ENCODE assay signal across 25 cellular contexts in the genomic region with DNA sequence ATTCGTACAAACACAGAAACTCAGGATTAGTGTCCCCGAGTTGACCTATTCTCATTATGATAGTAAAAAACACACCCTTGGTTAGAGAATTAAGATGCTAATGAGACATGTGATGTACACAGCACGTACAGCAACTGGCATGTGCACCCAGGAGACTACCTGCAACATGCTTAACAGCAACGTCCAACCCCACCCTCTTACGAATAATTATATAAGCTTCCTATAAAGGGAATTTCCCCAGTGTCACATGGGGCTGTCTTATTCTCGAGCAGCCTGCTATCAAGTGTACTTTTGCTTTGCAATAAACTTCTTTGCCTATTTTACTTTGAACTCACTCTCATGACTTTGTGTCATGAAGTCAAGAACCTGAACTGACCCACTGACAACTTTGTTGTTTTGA.
A peak's percentile ranks its signal among the peaks of the same experiment; 100 is the strongest.
DNase-seq lines count a peak whose midpoint lies in the region; ATAC-seq, FAIRE-seq and TF ChIP-seq lines count a peak whose summit lies in the region.
"Had no signal": no experiment of that assay in that cellular context is flagged by ENCODE, and none has a peak within 500 bp of the region (broad histone marks: within the 10 kb centered on the region; RNA-seq: fewer than 3 reads in every experiment).

No MANE protein-coding gene starts in this region.

- H3K36me3 ChIP-seq in mesendoderm (ENCODE audit: control insufficient read depth, insufficient read depth, low read length): no peaks in the 10 kb centered on the region
- no peaks in the 10 kb centered on the region for H3K36me3 ChIP-seq in uterus
- no peaks in the 10 kb centered on the region for H3K36me3 ChIP-seq in esophagus squamous epithelium
- H3K36me3 ChIP-seq: BE2C; BLaER1 treated with 17β-estradiol and CSF1 and Interleukin-3, amounts not matched to agents 10 nM and 100 nM had no signal

- no peak overlapping the region for H3K4ac ChIP-seq in mesendoderm (ENCODE audit: low read depth, low read length)

- intact Hi-C loops in uterus (cut with DNase I; ENCODE audit: low total_unique reads): no loop called here
- intact Hi-C loops in esophagus squamous epithelium (cut with DNase I): no loop called here

- no CpG with 5 or more reads among the region's 6 CpGs for WGBS in mesendoderm (ENCODE audit: extremely low coverage, insufficient coverage, low lambda C conversion rate)
- WGBS in esophagus squamous epithelium, 2 donors: 47 to 61% methylated on average over 6 of the region's 6 CpGs

- H3K4me3 ChIP-seq in mesendoderm (ENCODE audit: low read length) (no peak overlapping the region), uterus (no peak overlapping the region), esophagus squamous epithelium (no peak overlapping the region)
- H3K4me3 ChIP-seq: A549; BLaER1 treated with 17β-estradiol and CSF1 and Interleukin-3, amounts not matched to agents 10 nM and 100 nM; GM23248 had no signal

- no peak overlapping the region for H2AK5ac ChIP-seq in mesendoderm (ENCODE audit: low read length)

- no peak overlapping the region for H2BK15ac ChIP-seq in mesendoderm (replicated peaks; ENCODE audit: low read depth)

- TF ChIP-seq CTCF in foreskin keratinocyte (conservative IDR thresholded peaks at IDR 0.05) (no peak), uterus (IDR thresholded peaks at IDR 0.05) (no peak), esophagus squamous epithelium (IDR thresholded peaks at IDR 0.05) (no peak)

- H3K23ac ChIP-seq in mesendoderm (ENCODE audit: low read length): no peak overlapping the region

- no peaks in the 10 kb centered on the region for H3K79me2 ChIP-seq in mesendoderm (ENCODE audit: control insufficient read depth, insufficient read depth, low read length)

- peaks cover 8% of the 10 kb centered on the region for H3K4me1 ChIP-seq in foreskin keratinocyte
- no peaks in the 10 kb centered on the region for H3K4me1 ChIP-seq in mesendoderm (ENCODE audit: control insufficient read depth, low read depth, low read length)
- H3K4me1 ChIP-seq in uterus: no peaks in the 10 kb centered on the region
- H3K4me1 ChIP-seq in esophagus squamous epithelium: no peaks in the 10 kb centered on the region
- H3K4me1 ChIP-seq: A549, BE2C had no signal

- H2BK120ac ChIP-seq in mesendoderm (ENCODE audit: low read depth, low read length): no peak overlapping the region

- TF ChIP-seq POLR2A in H54 (IDR thresholded peaks at IDR 0.05; ENCODE audit: low read depth, low read length): no peak
- TF ChIP-seq POLR2A in uterus (IDR thresholded peaks at IDR 0.05): no peak
- no peak for TF ChIP-seq POLR2A in esophagus squamous epithelium (IDR thresholded peaks at IDR 0.05)

- H3K27ac ChIP-seq in foreskin keratinocyte (no peak overlapping the region), mesendoderm (ENCODE audit: low read depth, low read length) (no peak overlapping the region), uterus (no peak overlapping the region), esophagus squamous epithelium (no peak overlapping the region)
- H3K27ac ChIP-seq: A549, GM23248 had no signal

- H3K4me2 ChIP-seq in mesendoderm (ENCODE audit: low read length): no peak overlapping the region
- H3K4me2 ChIP-seq: A549 had no signal

- no peak overlapping the region for H3K18ac ChIP-seq in mesendoderm (ENCODE audit: low read length)

- H2BK5ac ChIP-seq in mesendoderm (ENCODE audit: low read length): no peak overlapping the region

- no peak overlapping the region for H4K5ac ChIP-seq in mesendoderm (ENCODE audit: low read length)

- H4K8ac ChIP-seq in mesendoderm (ENCODE audit: low read depth, low read length): peak overlapping the region; percentile 13

- no peak overlapping the region for H3K56ac ChIP-seq in mesendoderm (ENCODE audit: low read length)

- FAIRE-seq in H54 (lab: Jason Lieb, UNC): peak; percentile 62
- FAIRE-seq: A549, D721Med, GM12892, H1 had no signal

- no peaks in the 10 kb centered on the region for H3K79me1 ChIP-seq in mesendoderm (ENCODE audit: low read length)

- H3K9me3 ChIP-seq in uterus (no peaks in the 10 kb centered on the region), esophagus squamous epithelium (no peaks in the 10 kb centered on the region)
- H3K9me3 ChIP-seq: A549, BE2C had no signal

- no peak overlapping the region for H3K9ac ChIP-seq in mesendoderm (ENCODE audit: low read length)
- H3K9ac ChIP-seq: BLaER1 treated with 17β-estradiol and CSF1 and Interleukin-3, amounts not matched to agents 10 nM and 100 nM; GM23248 had no signal

- ATAC-seq in foreskin keratinocyte (peak; percentile 14), HG02884 (IDR thresholded peaks at IDR 0.05; ENCODE audit: unreplicated experiment) (no peak)
- ATAC-seq: A549, HCT116 had no signal

- no peaks in the 10 kb centered on the region for H3K27me3 ChIP-seq in foreskin keratinocyte
- H3K27me3 ChIP-seq in mesendoderm (ENCODE audit: insufficient read depth, low read length, poor library complexity): no peaks in the 10 kb centered on the region
- H3K27me3 ChIP-seq in uterus: no peaks in the 10 kb centered on the region
- no peaks in the 10 kb centered on the region for H3K27me3 ChIP-seq in esophagus squamous epithelium
- H3K27me3 ChIP-seq: BE2C; BLaER1 treated with 17β-estradiol and CSF1 and Interleukin-3, amounts not matched to agents 10 nM and 100 nM had no signal

- no peak for DNase-seq in H54 (ENCODE audit: insufficient read length, low spot score)
- DNase-seq in foreskin keratinocyte: no peak
- DNase-seq in mesendoderm: no peak
- DNase-seq in Kasumi-1 (lab: John Stamatoyannopoulos, UW): no peak
- DNase-seq in uterus: no peak
- DNase-seq in esophagus squamous epithelium (lab: John Stamatoyannopoulos, UW): no peak
- DNase-seq: 8988T; ACHN; AML-193; BE2C; CD4-positive, alpha-beta T cell; CD8-positive, alpha-beta memory T cell; DMS 273 treated with DMSO at 0.1 percent for 48 hours; DMS79; EL; GF-D8; GM23248; H9 had no signal
